23 cellular contexts compared by ENCODE assay signal in the genomic region with DNA sequence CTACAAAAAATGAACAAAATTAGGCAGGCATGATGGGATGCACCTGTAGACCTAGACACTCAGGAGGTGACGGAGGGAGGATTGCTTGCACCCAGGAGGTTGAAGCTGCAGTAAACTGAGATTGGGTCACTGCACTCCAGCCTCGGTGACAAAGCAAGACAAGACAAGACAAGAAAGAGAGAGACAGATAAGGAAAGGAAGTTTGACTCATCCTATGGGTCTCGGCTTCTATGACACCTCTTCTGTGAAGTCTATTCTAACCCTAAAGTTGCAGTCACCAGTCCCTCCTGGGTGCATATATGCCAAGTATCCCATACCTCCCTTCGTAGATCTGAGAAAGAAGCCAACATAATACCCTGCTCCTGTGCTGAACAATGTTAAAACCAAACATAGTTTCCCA. TPM values are rescaled to one million over a fixed set of nuclear protein-coding genes. Genes with fewer than 3 reads are reported as not detected.
DNase-seq lines count a peak whose midpoint lies in the region; ATAC-seq, FAIRE-seq and TF ChIP-seq lines count a peak whose summit lies in the region.
"Had no signal": no experiment of that assay in that cellular context is flagged by ENCODE, and none has a peak within 500 bp of the region (broad histone marks: within the 10 kb centered on the region; RNA-seq: fewer than 3 reads in every experiment).

No MANE protein-coding gene starts in this region.

- H4K91ac ChIP-seq in H1 (replicated peaks; ENCODE audit: insufficient read length, low read length), result no peak overlapping the region

- H3K27ac ChIP-seq in H1 (ENCODE audit: low read depth, low read length), result no peak overlapping the region
- H3K27ac ChIP-seq: SJSA1 had no signal

- no peak overlapping the region for H3K56ac ChIP-seq in H1 (replicated peaks; ENCODE audit: insufficient read length, low read depth, low read length)

- TF ChIP-seq RAD21 in H1 (IDR thresholded peaks at IDR 0.05 in 1 of 2, conservative IDR thresholded peaks at IDR 0.05 in 1 of 2; ENCODE audit: low read depth in 2 of 2, low read length in 2 of 2), result no peak

- CTCF ChIA-PET in activated CD4-positive, alpha-beta T cell treated with anti-CD3 and anti-CD28 coated beads for 36 hours (lab: Charles Lee), result no interaction called here
- CTCF ChIA-PET in H1 (lab: Charles Lee; ENCODE audit: partially characterized antibody), result interaction anchor here (0.7 kb wide), 1 partner anchor 14 kb away, joined by 3 read pairs; no protein-coding TSS in a partner anchor

- peaks cover 14% of the 10 kb centered on the region for H3K4me1 Mint-ChIP-seq in activated CD4-positive, alpha-beta T cell treated with anti-CD3 and anti-CD28 coated beads for 36 hours
- peaks cover 9% of the 10 kb centered on the region for H3K4me1 Mint-ChIP-seq in activated naive CD8-positive, alpha-beta T cell treated with anti-CD3 and anti-CD28 coated beads, Interleukin-2, amount 50 U/mL, for 24 hours
- peaks cover 12% of the 10 kb centered on the region for H3K4me1 Mint-ChIP-seq in activated naive CD8-positive, alpha-beta T cell treated with anti-CD3 and anti-CD28 coated beads for 36 hours
- H3K4me1 Mint-ChIP-seq in stimulated activated effector memory CD8-positive, alpha-beta T cell treated with anti-CD3 and anti-CD28 coated beads, Interleukin-12 subunit alpha, Interleukin-12 subunit beta, amount 100 ng/mL, for 72 hours, result peaks cover 14% of the 10 kb centered on the region

- no peak overlapping the region for H3K4me3 Mint-ChIP-seq in activated CD4-positive, alpha-beta T cell treated with anti-CD3 and anti-CD28 coated beads for 36 hours
- H3K4me3 Mint-ChIP-seq in activated naive CD8-positive, alpha-beta T cell treated with anti-CD3 and anti-CD28 coated beads, Interleukin-2, amount 50 U/mL, for 24 hours, result no peak overlapping the region
- no peak overlapping the region for H3K4me3 Mint-ChIP-seq in activated naive CD8-positive, alpha-beta T cell treated with anti-CD3 and anti-CD28 coated beads for 36 hours
- H3K4me3 Mint-ChIP-seq in stimulated activated effector memory CD8-positive, alpha-beta T cell treated with anti-CD3 and anti-CD28 coated beads, Interleukin-12 subunit alpha, Interleukin-12 subunit beta, amount 100 ng/mL, for 72 hours, result no peak overlapping the region

- no peaks in the 10 kb centered on the region for H3K36me3 ChIP-seq in H1 (ENCODE audit: control insufficient read depth in 2 of 4, insufficient read depth in 4 of 4, low read length in 3 of 4)
- H3K36me3 ChIP-seq: SJSA1 had no signal

- H2BK12ac ChIP-seq in H1 (ENCODE audit: low read depth, low read length), result no peak overlapping the region

- H3K23me2 ChIP-seq in H1 (ENCODE audit: low read depth, low read length), result no peaks in the 10 kb centered on the region

- no peak overlapping the region for H3K4ac ChIP-seq in H1 (replicated peaks; ENCODE audit: insufficient read length, low read depth, low read length)

- H2BK15ac ChIP-seq in H1 (ENCODE audit: low read length), result no peak overlapping the region

- H4K5ac ChIP-seq in H1 (ENCODE audit: insufficient read length, low read depth, low read length), result no peak overlapping the region

- H2AK5ac ChIP-seq in H1 (ENCODE audit: low read depth, low read length), result no peak overlapping the region

- H3K4me3 ChIP-seq in H1 (ENCODE audit: extremely low read depth in 1 of 4, insufficient read depth in 2 of 4, low read depth in 3 of 4, low read length in 4 of 4), result no peak overlapping the region
- H3K4me3 ChIP-seq: SJSA1 had no signal

- no peaks in the 10 kb centered on the region for H3K27me3 ChIP-seq in H1 (replicated peaks in 1 of 4; ENCODE audit: control insufficient read depth in 3 of 4, extremely low read depth in 1 of 4, insufficient read depth in 3 of 4, low read length in 3 of 4)
- H3K27me3 ChIP-seq: SJSA1 had no signal

- no peaks in the 10 kb centered on the region for H3K27me3 Mint-ChIP-seq in activated CD4-positive, alpha-beta T cell treated with anti-CD3 and anti-CD28 coated beads for 36 hours
- H3K27me3 Mint-ChIP-seq in activated naive CD8-positive, alpha-beta T cell treated with anti-CD3 and anti-CD28 coated beads, Interleukin-2, amount 50 U/mL, for 24 hours, result no peaks in the 10 kb centered on the region
- H3K27me3 Mint-ChIP-seq in activated naive CD8-positive, alpha-beta T cell treated with anti-CD3 and anti-CD28 coated beads for 36 hours, result no peaks in the 10 kb centered on the region

- H3K4me2 ChIP-seq in H1 (ENCODE audit: insufficient read depth in 1 of 2, low read depth in 2 of 2, low read length in 2 of 2), result no peak overlapping the region

- H2AFZ ChIP-seq in H1 (ENCODE audit: low read length), result peak overlapping the region; percentile 34; the same call in 1 of the 2 replicates

- H2BK20ac ChIP-seq in H1 (ENCODE audit: low read length), result peak overlapping the region; percentile 10; the same call in 1 of the 2 replicates

- no peaks in the 10 kb centered on the region for H3K79me1 ChIP-seq in H1 (ENCODE audit: low read depth, low read length)

- POLR2A ChIA-PET in activated CD4-positive, alpha-beta T cell treated with anti-CD3 and anti-CD28 coated beads for 36 hours (lab: Charles Lee), result no interaction called here
- POLR2A ChIA-PET in H1 (lab: Charles Lee; ENCODE audit: partially characterized antibody), result interaction anchor here (0.6 kb wide), 1 partner anchor 15 kb away, joined by 3 read pairs; no protein-coding TSS in a partner anchor

- no peak overlapping the region for H2BK5ac ChIP-seq in H1 (ENCODE audit: low read depth, low read length)

- FAIRE-seq in H1 (lab: Jason Lieb, UNC), result no peak
- FAIRE-seq: GM12892, H54, HepG2 had no signal

- no peak overlapping the region for H3K23ac ChIP-seq in H1 (ENCODE audit: insufficient read length)

- no peak overlapping the region for H2BK120ac ChIP-seq in H1 (replicated peaks; ENCODE audit: low read depth, low read length)

- no peak overlapping the region for H4K8ac ChIP-seq in H1 (ENCODE audit: extremely low read depth, insufficient read depth, low read length)

- no peak for TF ChIP-seq CTCF in H1 (IDR thresholded peaks at IDR 0.05; ENCODE audit: control extremely low read depth in 1 of 3, insufficient read depth in 1 of 3, low read depth in 1 of 3, low read length in 3 of 3)

- WGBS in H1 (ENCODE audit: extremely low coverage in 1 of 2, insufficient coverage in 1 of 2, insufficient read length in 1 of 2, insufficient replicate concordance in 2 of 2, low coverage in 1 of 2, low lambda C conversion rate in 2 of 2, missing lambda C conversion rate in 1 of 2), 2 experiments, result 87% methylated on average over 4 of the region's 4 CpGs; no CpG with 5 or more reads in 1 of the 2 experiments

- no peak overlapping the region for H3K9ac ChIP-seq in H1 (replicated peaks in 1 of 4; ENCODE audit: extremely low read depth in 1 of 4, low read depth in 3 of 4, low read length in 3 of 4)

- H3K9me3 Mint-ChIP-seq in activated CD4-positive, alpha-beta T cell treated with anti-CD3 and anti-CD28 coated beads for 36 hours (ENCODE audit: low read depth), result no peaks in the 10 kb centered on the region
- no peaks in the 10 kb centered on the region for H3K9me3 Mint-ChIP-seq in activated naive CD8-positive, alpha-beta T cell treated with anti-CD3 and anti-CD28 coated beads, Interleukin-2, amount 50 U/mL, for 24 hours
- no peaks in the 10 kb centered on the region for H3K9me3 Mint-ChIP-seq in activated naive CD8-positive, alpha-beta T cell treated with anti-CD3 and anti-CD28 coated beads for 36 hours
- H3K9me3 Mint-ChIP-seq in stimulated activated effector memory CD8-positive, alpha-beta T cell treated with anti-CD3 and anti-CD28 coated beads, Interleukin-12 subunit alpha, Interleukin-12 subunit beta, amount 100 ng/mL, for 72 hours, result no peaks in the 10 kb centered on the region

- ATAC-seq in activated CD4-positive, alpha-beta T cell treated with anti-CD3 and anti-CD28 coated beads for 36 hours, result peak; percentile 60
- peak; percentile 49 for ATAC-seq in activated naive CD8-positive, alpha-beta T cell treated with anti-CD3 and anti-CD28 coated beads, Interleukin-2, amount 50 U/mL, for 24 hours
- peak; percentile 86 for ATAC-seq in stimulated activated effector memory CD8-positive, alpha-beta T cell treated with anti-CD3 and anti-CD28 coated beads, Interleukin-12 subunit alpha, Interleukin-12 subunit beta, amount 100 ng/mL, for 72 hours
- no peak for ATAC-seq in HG02623 (IDR thresholded peaks at IDR 0.05; ENCODE audit: unreplicated experiment)
- ATAC-seq: HepG2 had no signal

- H3K4me1 ChIP-seq in H1 (replicated peaks in 1 of 4; ENCODE audit: control insufficient read depth in 3 of 4, insufficient read depth in 4 of 4, low read length in 3 of 4), result peaks cover under 1 to 9% (median 3%) of the 10 kb centered on the region in 4 experiments; a peak in 3 of 7 replicates
- H3K4me1 ChIP-seq: SJSA1 had no signal

- no peak overlapping the region for H3K14ac ChIP-seq in H1 (ENCODE audit: insufficient read length)

- H3K79me2 ChIP-seq in H1 (ENCODE audit: control insufficient read depth in 1 of 2, insufficient read depth in 2 of 2, low read length in 2 of 2), result no peaks in the 10 kb centered on the region

- TF ChIP-seq POLR2A in H1 (IDR thresholded peaks at IDR 0.05; ENCODE audit: control extremely low read depth in 1 of 2, low read depth in 2 of 2, low read length in 2 of 2), result no peak

- H3K27ac Mint-ChIP-seq in activated CD4-positive, alpha-beta T cell treated with anti-CD3 and anti-CD28 coated beads for 36 hours, result no peak overlapping the region
- no peak overlapping the region for H3K27ac Mint-ChIP-seq in activated naive CD8-positive, alpha-beta T cell treated with anti-CD3 and anti-CD28 coated beads, Interleukin-2, amount 50 U/mL, for 24 hours
- no peak overlapping the region for H3K27ac Mint-ChIP-seq in activated naive CD8-positive, alpha-beta T cell treated with anti-CD3 and anti-CD28 coated beads for 36 hours
- H3K27ac Mint-ChIP-seq in stimulated activated effector memory CD8-positive, alpha-beta T cell treated with anti-CD3 and anti-CD28 coated beads, Interleukin-12 subunit alpha, Interleukin-12 subunit beta, amount 100 ng/mL, for 72 hours, result no peak overlapping the region

- no peaks in the 10 kb centered on the region for H3K9me3 ChIP-seq in H1 (ENCODE audit: insufficient read depth in 2 of 2, low read depth in 1 of 2, low read length in 1 of 2)
- H3K9me3 ChIP-seq: SJSA1 had no signal

- H4K20me1 ChIP-seq in H1 (replicated peaks in 1 of 2; ENCODE audit: control insufficient read depth in 1 of 2, insufficient read depth in 2 of 2, low read length in 2 of 2), result no peaks in the 10 kb centered on the region

- TF ChIP-seq EP300 in H1 (IDR thresholded peaks at IDR 0.05; ENCODE audit: borderline replicate concordance in 1 of 2, low read depth in 2 of 2, low read length in 2 of 2), result no peak

- no peaks in the 10 kb centered on the region for H3K36me3 Mint-ChIP-seq in activated CD4-positive, alpha-beta T cell treated with anti-CD3 and anti-CD28 coated beads for 36 hours (ENCODE audit: low read depth)
- no peaks in the 10 kb centered on the region for H3K36me3 Mint-ChIP-seq in activated naive CD8-positive, alpha-beta T cell treated with anti-CD3 and anti-CD28 coated beads, Interleukin-2, amount 50 U/mL, for 24 hours (ENCODE audit: low read depth)
- no peaks in the 10 kb centered on the region for H3K36me3 Mint-ChIP-seq in activated naive CD8-positive, alpha-beta T cell treated with anti-CD3 and anti-CD28 coated beads for 36 hours
- no peaks in the 10 kb centered on the region for H3K36me3 Mint-ChIP-seq in stimulated activated effector memory CD8-positive, alpha-beta T cell treated with anti-CD3 and anti-CD28 coated beads, Interleukin-12 subunit alpha, Interleukin-12 subunit beta, amount 100 ng/mL, for 72 hours

- intact Hi-C loops in activated CD4-positive, alpha-beta T cell treated with anti-CD3 and anti-CD28 coated beads for 36 hours (cut with DNase I, micrococcal nuclease), result no loop called here

- no peak overlapping the region for H3K18ac ChIP-seq in H1 (ENCODE audit: extremely low read depth, low read length)

- DNase-seq in activated CD4-positive, alpha-beta T cell treated with anti-CD3 and anti-CD28 coated beads for 36 hours, result no peak
- DNase-seq in activated CD4-positive, alpha-beta T cell treated with anti-CD3 and anti-CD28 coated beads, Interleukin-2, amount 50 U/mL, for 48 hours, result no peak
- DNase-seq in activated naive CD8-positive, alpha-beta T cell treated with anti-CD3 and anti-CD28 coated beads, Interleukin-2, amount 50 U/mL, for 24 hours, result no peak
- DNase-seq in activated naive CD8-positive, alpha-beta T cell treated with anti-CD3 and anti-CD28 coated beads for 36 hours, result no peak
- no peak for DNase-seq in H1 (ENCODE audit: low read depth in 1 of 2, low spot score in 2 of 2)
- no peak for DNase-seq in stimulated activated effector memory CD8-positive, alpha-beta T cell treated with anti-CD3 and anti-CD28 coated beads, Interleukin-12 subunit alpha, Interleukin-12 subunit beta, amount 100 ng/mL, for 72 hours (ENCODE audit: low spot score in 2 of 2)
- DNase-seq in stimulated activated CD4-positive, alpha-beta T cell treated with anti-CD3 and anti-CD28 coated beads, Interleukin-2, amount 100 ng/mL, for 48 hours, result no peak
- DNase-seq: Calu3, DND-41, Kasumi-1, NCI-H1048, NCI-H1417, NCI-H1694, NCI-H2029 treated with DMSO at 0.1 percent for 48 hours, NCI-H2227 treated with DMSO at 0.1 percent for 48 hours, NCI-H526 treated with DMSO at 0.1 percent for 48 hours, Right ventricle myocardium superior, RPMI8226 had no signal

RNA-seq across cellular contexts. Expression of a gene that starts 7.9 kb away (rescaled TPM):
- total RNA-seq in activated CD4-positive, alpha-beta T cell treated with anti-CD3 and anti-CD28 coated beads for 36 hours, result 1 to 10 TPM; 9.5 to 9.9 TPM
- total RNA-seq in activated naive CD8-positive, alpha-beta T cell treated with anti-CD3 and anti-CD28 coated beads for 36 hours, result 10 to 100 TPM; 10.6 to 10.7 TPM
- 9.2 and 10.4 TPM in 2 replicates for total RNA-seq in H1 (2021; fragmentation: NEBNext Ultra II Directional; extraction: Animal tissue kit (Norgen Biotek cat#: 25700))
- polyA plus RNA-seq in H1 (2011; rRNA removed), result 4.1 and 5.0 TPM in 2 replicates
- polyA plus RNA-seq in H1 (2011; cell fraction: cytosol; rRNA removed), result 4.0 TPM
- polyA plus RNA-seq in H1 (2011; cell fraction: nucleus; rRNA removed), result 5.5 TPM
- 4.1 to 6.8 TPM (median 5.6 TPM) in 4 replicates for polyA plus RNA-seq in H1 (2012, experiment 1 of 2)
- 0.63 TPM for polyA plus RNA-seq in H1 (2012, experiment 2 of 2)
- polyA plus RNA-seq in H1 (2013, experiment 1 of 2), result 6.4 TPM
- 6.7 TPM for polyA plus RNA-seq in H1 (2013, experiment 2 of 2)
- polyA minus RNA-seq in H1 (2011; rRNA and poly(A)+ RNA removed), result 28.7 and 35.5 TPM in 2 replicates
- 16.4 TPM for polyA minus RNA-seq in H1 (2011; cell fraction: cytosol; rRNA and poly(A)+ RNA removed)
- 21.1 TPM for polyA minus RNA-seq in H1 (2011; cell fraction: nucleus; rRNA and poly(A)+ RNA removed)
